In genomic region chr15:98953000-98953776, GRCh38 we compare ENCODE assay signal across 8 cellular contexts. TPM values are rescaled to one million over a fixed set of nuclear protein-coding genes. Genes with fewer than 3 reads are reported as not detected.
DNase-seq lines count a peak whose midpoint lies in the region; ATAC-seq and TF ChIP-seq lines count a peak whose summit lies in the region.

No MANE protein-coding gene starts in this region.

- H3K27me3 ChIP-seq in HL-60 (ENCODE audit: insufficient read depth, poor library complexity, severe bottlenecking): no peaks in the 10 kb centered on the region
- no peaks in the 10 kb centered on the region for H3K27me3 ChIP-seq in heart left ventricle
- H3K27me3 ChIP-seq in thoracic aorta (replicated peaks; ENCODE audit: insufficient read depth): no peaks in the 10 kb centered on the region

- H3K4me3 Mint-ChIP-seq in activated CD8-positive, alpha-beta memory T cell treated with anti-CD3 and anti-CD28 coated beads, Interleukin-2, amount 10 ng/mL, durations not matched to agents 7 days and 5 days: no peak overlapping the region

- WGBS in heart left ventricle, 4 donors: 63 to 80% (median 71%) methylated on average over 19 of the region's 19 CpGs

- no peak for TF ChIP-seq CTCF in HL-60 (IDR thresholded peaks at IDR 0.05; ENCODE audit: insufficient read depth, low read length)
- no peak for TF ChIP-seq CTCF in heart left ventricle (IDR thresholded peaks at IDR 0.05)
- TF ChIP-seq CTCF in thoracic aorta (IDR thresholded peaks at IDR 0.05): no peak

- H3K36me3 Mint-ChIP-seq in activated CD8-positive, alpha-beta memory T cell treated with anti-CD3 and anti-CD28 coated beads, Interleukin-2, amount 10 ng/mL, durations not matched to agents 7 days and 5 days: no peaks in the 10 kb centered on the region

- TF ChIP-seq POLR2A in heart left ventricle (IDR thresholded peaks at IDR 0.05): no peak

- peak; percentile 70 for DNase-seq in activated CD8-positive, alpha-beta memory T cell treated with anti-CD3 and anti-CD28 coated beads, Interleukin-2, amount 10 ng/mL, durations not matched to agents 7 days and 5 days
- DNase-seq in activated CD8-positive, alpha-beta memory T cell treated with anti-CD3 and anti-CD28 coated beads for 24 hours: no peak
- DNase-seq in HL-60 (ENCODE audit: low read depth in 1 of 2, low spot score in 1 of 2) (no peak), heart left ventricle (peak in 2 of 5 donors; percentile 53 to 62), thoracic aorta (ENCODE audit: low spot score) (no peak), glomerular visceral epithelial cell (ENCODE audit: extremely low spot score) (no peak), NCI-H128 (lab: John Stamatoyannopoulos, UW; ENCODE audit: unreplicated experiment) (no peak), NCI-H345 treated with DMSO at 0.1 percent for 48 hours (lab: John Stamatoyannopoulos, UW; ENCODE audit: unreplicated experiment) (no peak)

- peaks cover 0 to 64% (median 41%) of the 10 kb centered on the region in 9 donors for H3K36me3 ChIP-seq in heart left ventricle
- peaks cover 46% of the 10 kb centered on the region for H3K36me3 ChIP-seq in thoracic aorta

- H3K9me3 Mint-ChIP-seq in activated CD8-positive, alpha-beta memory T cell treated with anti-CD3 and anti-CD28 coated beads, Interleukin-2, amount 10 ng/mL, durations not matched to agents 7 days and 5 days (ENCODE audit: low read depth): no peaks in the 10 kb centered on the region

- CTCF ChIA-PET in activated CD8-positive, alpha-beta memory T cell treated with anti-CD3 and anti-CD28 coated beads, Interleukin-2, amount 10 ng/mL, durations not matched to agents 7 days and 5 days (lab: Charles Lee): no interaction called here

- intact Hi-C loops in heart left ventricle (cut with DNase I): loop anchor here in 2 of 10 donors (10.0 kb wide), 1 partner anchor 102 kb away; no protein-coding TSS in a partner anchor

- no peaks in the 10 kb centered on the region for H3K27me3 Mint-ChIP-seq in activated CD8-positive, alpha-beta memory T cell treated with anti-CD3 and anti-CD28 coated beads, Interleukin-2, amount 10 ng/mL, durations not matched to agents 7 days and 5 days

- H3K4me1 Mint-ChIP-seq in activated CD8-positive, alpha-beta memory T cell treated with anti-CD3 and anti-CD28 coated beads, Interleukin-2, amount 10 ng/mL, durations not matched to agents 7 days and 5 days: peaks cover 19% of the 10 kb centered on the region

- no peaks in the 10 kb centered on the region for H3K9me3 ChIP-seq in heart left ventricle
- H3K9me3 ChIP-seq in thoracic aorta: no peaks in the 10 kb centered on the region

- peak overlapping the region; percentile 70 for H3K27ac Mint-ChIP-seq in activated CD8-positive, alpha-beta memory T cell treated with anti-CD3 and anti-CD28 coated beads, Interleukin-2, amount 10 ng/mL, durations not matched to agents 7 days and 5 days

- ATAC-seq in activated CD8-positive, alpha-beta memory T cell treated with anti-CD3 and anti-CD28 coated beads, Interleukin-2, amount 10 ng/mL, durations not matched to agents 7 days and 5 days: peak; percentile 68
- ATAC-seq in heart left ventricle: peak in 3 of 4 donors; percentile 23 to 49 (median 35)
- no peak for ATAC-seq in thoracic aorta (ENCODE audit: insufficient number of reproducible peaks, low FRiP score, low read depth)

- H3K4me1 ChIP-seq in heart left ventricle (peaks cover 0 to 59% (median 34%) of the 10 kb centered on the region in 12 donors), thoracic aorta (ENCODE audit: control insufficient read depth in 1 of 2, low read depth in 2 of 2) (peaks cover 23 to 61% of the 10 kb centered on the region in 2 donors)

- H3K27ac ChIP-seq in HL-60 (replicated peaks): peak overlapping the region; percentile 34
- H3K27ac ChIP-seq in heart left ventricle: peak overlapping the region in 11 of 12 donors; percentile 62 to 90 (median 81)
- peak overlapping the region; percentile 93 to 96 for H3K27ac ChIP-seq in thoracic aorta

- H3K4me3 ChIP-seq in HL-60 (replicated peaks; ENCODE audit: insufficient read depth, low read length) (no peak overlapping the region), heart left ventricle (no peak overlapping the region), thoracic aorta (no peak overlapping the region)

RNA-seq across cellular contexts. Expression of gene PGPEP1L, which starts 54.4 kb away (rescaled TPM):
- total RNA-seq in activated CD8-positive, alpha-beta memory T cell treated with anti-CD3 and anti-CD28 coated beads, Interleukin-2, amount 10 ng/mL, durations not matched to agents 7 days and 5 days: not detected
- total RNA-seq in heart left ventricle (1 to 10 TPM in 5 of 9 donors, under 1 TPM in 3, not detected in 1; 0.51 to 3.4 (median 1.4) TPM), thoracic aorta (1 to 10 TPM in 1 of 2 donors, not detected in 1; 2.5 TPM)
- 1 to 10 TPM in 1 of 2 donors, not detected in 1; 2.8 TPM for polyA plus RNA-seq in heart left ventricle

Comparison
In these comparisons a context has a peak if more than half of its experiments do, and no peak if none do; other contexts are left out.
1. H3K27ac ChIP-seq: peak in every context shown above with its lines; median percentile 94 in thoracic aorta; 81 in heart left ventricle; 34 in HL-60.